2 cellular contexts compared by ENCODE assay signal in the genomic region with DNA sequence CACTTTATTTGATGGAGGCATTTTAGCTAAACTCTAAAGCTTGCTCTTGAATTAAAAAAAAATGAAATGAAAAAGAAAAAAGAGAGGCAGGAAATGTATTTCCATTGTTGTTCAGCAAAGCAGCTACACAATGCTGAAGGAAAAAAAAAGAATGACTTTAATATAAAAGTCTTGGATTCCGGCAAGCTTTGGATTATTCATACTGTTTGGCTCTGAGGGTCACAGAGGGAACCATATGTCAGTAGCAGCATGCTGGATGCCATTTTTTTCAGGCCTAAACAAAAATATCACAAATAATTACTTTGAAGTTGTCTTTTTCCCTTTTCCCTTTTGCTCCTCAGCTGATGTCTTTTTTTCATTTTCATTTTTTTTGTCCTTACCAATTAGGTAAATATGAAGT.
TF ChIP-seq lines count a peak whose summit lies in the region.

No MANE protein-coding gene starts in this region.

TF ChIP-seq in SK-N-SH, 30 proteins besides CTCF, POLR2A, EP300 and RAD21:
- no peak for TF ChIP-seq POLR2AphosphoS5 (IDR thresholded peaks at IDR 0.05; ENCODE audit: low read depth, low read length)
- TF ChIP-seq FOXM1 (IDR thresholded peaks at IDR 0.05; ENCODE audit: low read depth): no peak
- no peak for TF ChIP-seq GATA2 (CRISPR knock-in tag; IDR thresholded peaks at IDR 0.05)
- no peak for TF ChIP-seq TEAD4 (IDR thresholded peaks at IDR 0.05; ENCODE audit: borderline replicate concordance, insufficient read depth)
- TF ChIP-seq SMC3 (IDR thresholded peaks at IDR 0.05; ENCODE audit: low read depth, low read length): no peak
- no peak for TF ChIP-seq NFIC (IDR thresholded peaks at IDR 0.05; ENCODE audit: borderline replicate concordance)
- TF ChIP-seq, protein P1, sequence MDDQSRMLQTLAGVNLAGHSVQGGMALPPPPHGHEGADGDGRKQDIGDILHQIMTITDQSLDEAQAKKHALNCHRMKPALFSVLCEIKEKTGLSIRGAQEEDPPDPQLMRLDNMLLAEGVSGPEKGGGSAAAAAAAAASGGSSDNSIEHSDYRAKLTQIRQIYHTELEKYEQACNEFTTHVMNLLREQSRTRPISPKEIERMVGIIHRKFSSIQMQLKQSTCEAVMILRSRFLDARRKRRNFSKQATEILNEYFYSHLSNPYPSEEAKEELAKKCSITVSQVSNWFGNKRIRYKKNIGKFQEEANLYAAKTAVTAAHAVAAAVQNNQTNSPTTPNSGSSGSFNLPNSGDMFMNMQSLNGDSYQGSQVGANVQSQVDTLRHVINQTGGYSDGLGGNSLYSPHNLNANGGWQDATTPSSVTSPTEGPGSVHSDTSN (IDR thresholded peaks at IDR 0.05): no peak
- no peak for TF ChIP-seq RXRA (IDR thresholded peaks at IDR 0.05; ENCODE audit: borderline replicate concordance, low read depth)
- TF ChIP-seq, protein P2, sequence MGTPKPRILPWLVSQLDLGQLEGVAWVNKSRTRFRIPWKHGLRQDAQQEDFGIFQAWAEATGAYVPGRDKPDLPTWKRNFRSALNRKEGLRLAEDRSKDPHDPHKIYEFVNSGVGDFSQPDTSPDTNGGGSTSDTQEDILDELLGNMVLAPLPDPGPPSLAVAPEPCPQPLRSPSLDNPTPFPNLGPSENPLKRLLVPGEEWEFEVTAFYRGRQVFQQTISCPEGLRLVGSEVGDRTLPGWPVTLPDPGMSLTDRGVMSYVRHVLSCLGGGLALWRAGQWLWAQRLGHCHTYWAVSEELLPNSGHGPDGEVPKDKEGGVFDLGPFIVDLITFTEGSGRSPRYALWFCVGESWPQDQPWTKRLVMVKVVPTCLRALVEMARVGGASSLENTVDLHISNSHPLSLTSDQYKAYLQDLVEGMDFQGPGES (IDR thresholded peaks at IDR 0.05; ENCODE audit: low read depth, low read length): no peak
- no peak for TF ChIP-seq RFX5 (IDR thresholded peaks at IDR 0.05; ENCODE audit: low read length)
- no peak for TF ChIP-seq RCOR1 (IDR thresholded peaks at IDR 0.05; ENCODE audit: low read length)
TF ChIP-seq in SK-N-SH: peak in this region for 0.

TF ChIP-seq in endothelial cell of umbilical vein, 7 proteins besides CTCF, POLR2A, EP300 and RAD21:
- TF ChIP-seq, protein P3, sequence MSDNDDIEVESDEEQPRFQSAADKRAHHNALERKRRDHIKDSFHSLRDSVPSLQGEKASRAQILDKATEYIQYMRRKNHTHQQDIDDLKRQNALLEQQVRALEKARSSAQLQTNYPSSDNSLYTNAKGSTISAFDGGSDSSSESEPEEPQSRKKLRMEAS (IDR thresholded peaks at IDR 0.05; ENCODE audit: insufficient read depth, insufficient read length): no peak
- no peak for TF ChIP-seq FOS (IDR thresholded peaks at IDR 0.05; ENCODE audit: borderline replicate concordance, insufficient read depth, low read length)
- no peak for TF ChIP-seq EZH2 (IDR thresholded peaks at IDR 0.05; ENCODE audit: borderline replicate concordance, low read depth, low read length, severe bottlenecking)
- no peak for TF ChIP-seq JUN (IDR thresholded peaks at IDR 0.05; ENCODE audit: borderline replicate concordance, insufficient read depth, insufficient read length, low read depth)
- TF ChIP-seq POLR2AphosphoS5 (IDR thresholded peaks at IDR 0.05; ENCODE audit: insufficient read depth, low read depth, low read length): no peak
- TF ChIP-seq GATA2 (IDR thresholded peaks at IDR 0.05; ENCODE audit: insufficient read depth, insufficient read length, low read depth, low read length): no peak
